In the genomic region with DNA sequence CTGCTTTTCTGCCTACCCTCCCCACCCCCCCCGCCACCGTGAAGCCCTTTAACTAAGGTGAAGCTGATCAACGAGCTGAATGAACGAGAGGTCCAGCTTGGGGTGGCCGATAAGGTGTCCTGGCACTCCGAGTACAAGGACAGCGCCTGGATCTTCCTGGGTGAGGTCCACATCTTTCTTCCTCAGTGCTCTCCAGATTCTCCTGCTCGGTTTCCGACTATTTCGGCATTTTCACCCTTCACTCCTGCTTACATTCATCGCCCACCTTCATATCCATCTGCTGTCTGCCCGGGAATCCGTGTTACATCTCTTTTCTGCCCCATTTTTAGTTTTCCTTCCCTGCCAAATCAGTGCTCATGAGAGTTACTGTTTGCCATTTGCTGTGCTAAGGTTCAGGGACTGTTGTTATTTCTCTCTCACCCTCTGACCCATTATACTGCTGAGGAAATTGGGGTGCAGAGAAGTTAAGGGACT, we compare ENCODE assay signal across 8 cellular contexts. TPM values are rescaled to one million over a fixed set of nuclear protein-coding genes. Genes with fewer than 3 reads are reported as not detected.
DNase-seq lines count a peak whose midpoint lies in the region; ATAC-seq and TF ChIP-seq lines count a peak whose summit lies in the region.

No MANE protein-coding gene starts in this region.

- peak overlapping the region; percentile 73 for H3K27ac ChIP-seq in DND-41 (ENCODE audit: low read length)
- peak overlapping the region; percentile 80 for H3K27ac ChIP-seq in osteoblast (ENCODE audit: low read depth, low read length)

- no peaks in the 10 kb centered on the region for H3K27me3 ChIP-seq in DND-41 (ENCODE audit: insufficient read depth, low read length, poor library complexity)
- H3K27me3 ChIP-seq in NT2/D1 (ENCODE audit: insufficient read depth, insufficient read length), result no peaks in the 10 kb centered on the region
- H3K27me3 ChIP-seq in endocrine pancreas (ENCODE audit: control insufficient read depth, insufficient read depth, low read length), result no peaks in the 10 kb centered on the region
- peaks cover 10% of the 10 kb centered on the region for H3K27me3 ChIP-seq in osteoblast (ENCODE audit: insufficient read depth, low read length)

- H3K36me3 ChIP-seq in DND-41 (ENCODE audit: insufficient read depth, low read length) (peaks cover 13% of the 10 kb centered on the region), NT2/D1 (ENCODE audit: insufficient read depth, insufficient read length, low read length) (peaks cover 15% of the 10 kb centered on the region), endocrine pancreas (ENCODE audit: control insufficient read depth, insufficient read depth, low read length) (no peaks in the 10 kb centered on the region), osteoblast (ENCODE audit: insufficient read depth, low read length) (peaks cover 9% of the 10 kb centered on the region)

- peak overlapping the region; percentile 58 for H3K9ac ChIP-seq in DND-41 (ENCODE audit: low read depth, low read length)
- peak overlapping the region; percentile 72 for H3K9ac ChIP-seq in NT2/D1 (ENCODE audit: insufficient read length, low read depth)
- H3K9ac ChIP-seq in endocrine pancreas (ENCODE audit: control insufficient read depth, insufficient read depth, low read length), result peak overlapping the region; percentile 69

- H3K4me2 ChIP-seq in DND-41 (ENCODE audit: insufficient read depth, low read length), result peak overlapping the region; percentile 89
- H3K4me2 ChIP-seq in osteoblast (ENCODE audit: insufficient read depth, low read length), result peak overlapping the region; percentile 98

- ATAC-seq in DND-41 (ENCODE audit: insufficient read depth, low read depth) (no peak; the same call in 2 of the 3 replicates), HG02610 (IDR thresholded peaks at IDR 0.05; ENCODE audit: unreplicated experiment) (no peak), HG02623 (IDR thresholded peaks at IDR 0.05; ENCODE audit: unreplicated experiment) (no peak)

- H4K20me1 ChIP-seq in DND-41 (ENCODE audit: insufficient read depth, low read length) (no peaks in the 10 kb centered on the region), osteoblast (ENCODE audit: insufficient read depth, low read length) (no peaks in the 10 kb centered on the region)

- no peak for DNase-seq in DND-41
- DNase-seq in NT2/D1 (ENCODE audit: low read depth, low spot score), result no peak
- no peak for DNase-seq in osteoblast (ENCODE audit: insufficient read length, low spot score, missing footprints)
- DNase-seq in HK-2 (ENCODE audit: unreplicated experiment), result no peak
- no peak for DNase-seq in NCI-H187 treated with DMSO at 0.1 percent for 48 hours (lab: John Stamatoyannopoulos, UW)

- H3K79me2 ChIP-seq in DND-41 (ENCODE audit: insufficient read depth, low read length) (peaks cover 32% of the 10 kb centered on the region), osteoblast (ENCODE audit: insufficient read depth, low read length) (peaks cover 21% of the 10 kb centered on the region)

- H3K4me1 ChIP-seq in DND-41 (ENCODE audit: insufficient read depth, low read length) (peaks cover 28% of the 10 kb centered on the region), NT2/D1 (ENCODE audit: insufficient read depth, insufficient read length) (no peaks in the 10 kb centered on the region), endocrine pancreas (ENCODE audit: control insufficient read depth, insufficient read depth, low read length) (no peaks in the 10 kb centered on the region), osteoblast (ENCODE audit: insufficient read depth, low read length) (peaks cover 7% of the 10 kb centered on the region)

- H3K9me3 ChIP-seq in DND-41 (ENCODE audit: insufficient read depth, low read length, severe bottlenecking) (no peaks in the 10 kb centered on the region), NT2/D1 (ENCODE audit: insufficient read depth, low read length) (no peaks in the 10 kb centered on the region), endocrine pancreas (ENCODE audit: control insufficient read depth, low read length) (no peaks in the 10 kb centered on the region), osteoblast (ENCODE audit: low read depth, low read length) (no peaks in the 10 kb centered on the region)

- H2AFZ ChIP-seq in DND-41 (ENCODE audit: low read depth, low read length) (peak overlapping the region; percentile 91; the same call in 1 of the 2 replicates), osteoblast (ENCODE audit: low read length) (peak overlapping the region; percentile 92)

- H3K4me3 ChIP-seq in DND-41 (ENCODE audit: low read depth in 1 of 2, low read length in 2 of 2) (peak overlapping the region; percentile 30 to 86; a peak in 3 of 4 replicates), NT2/D1 (ENCODE audit: insufficient read length, low read depth) (peak overlapping the region; percentile 56), endocrine pancreas (ENCODE audit: control insufficient read depth, insufficient read depth, low read length) (peak overlapping the region; percentile 75), osteoblast (ENCODE audit: insufficient read depth, low read length) (peak overlapping the region; percentile 83)

- no peak for TF ChIP-seq CTCF in DND-41 (IDR thresholded peaks at IDR 0.05; ENCODE audit: borderline replicate concordance, extremely low read depth, low read length, poor library complexity, severe bottlenecking)
- no peak for TF ChIP-seq CTCF in osteoblast (IDR thresholded peaks at IDR 0.05; ENCODE audit: extremely low read depth, low read depth, low read length)

RNA-seq across cellular contexts. Expression of gene RBMX2, which starts 0.5 kb away (rescaled TPM):
- 25.0 and 26.5 TPM in 2 replicates for total RNA-seq in osteoblast

RNA-seq across cellular contexts. Expression of gene GPR119, which starts 16.8 kb away (rescaled TPM):
- not detected in 2 replicates for total RNA-seq in osteoblast
